In the genomic region with DNA sequence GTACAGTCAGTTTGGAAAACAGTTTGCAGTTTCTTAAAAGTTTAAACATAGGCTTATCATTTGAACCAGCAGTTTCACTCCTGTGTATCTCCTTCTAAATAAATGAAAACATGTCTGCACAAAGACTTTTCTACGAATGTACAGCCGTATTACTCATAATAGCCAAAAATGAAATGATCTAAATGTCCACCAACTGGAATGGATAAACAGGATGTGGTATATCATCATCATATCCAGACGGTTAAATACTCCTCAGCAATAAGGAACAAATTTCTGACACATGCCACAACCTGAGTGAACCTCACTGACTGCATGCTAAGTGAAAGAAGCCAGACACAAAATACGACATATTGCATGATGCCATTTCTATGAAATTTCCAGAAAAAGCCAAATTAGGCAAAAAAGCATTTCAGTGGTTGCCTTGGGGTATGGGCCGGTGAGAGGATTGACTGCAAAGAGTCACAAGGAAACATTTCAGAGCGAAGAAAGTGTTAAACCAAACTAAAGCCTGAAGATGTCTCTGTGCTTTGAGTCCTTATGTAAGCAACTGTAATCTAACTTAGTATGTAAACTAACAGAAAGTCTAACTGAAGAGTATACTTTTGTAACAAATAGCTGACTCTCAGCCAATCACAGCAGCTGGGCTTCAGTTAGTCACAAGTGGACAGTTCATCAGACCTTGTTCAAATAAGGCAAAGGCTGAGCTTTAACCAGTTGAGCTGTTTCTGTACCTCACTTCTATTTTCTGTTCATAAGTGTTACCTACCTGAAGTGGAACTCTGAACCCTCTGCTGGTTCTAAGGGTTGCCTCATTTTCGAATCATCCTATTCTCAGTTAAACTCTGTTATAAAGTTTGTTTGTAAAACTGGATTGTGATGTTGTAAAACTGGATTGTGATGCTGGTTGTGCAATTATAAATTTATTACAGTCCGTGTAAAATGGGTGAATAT, we compare ENCODE assay signal across 1 cellular context.
TF ChIP-seq lines count a peak whose summit lies in the region.

No MANE protein-coding gene starts in this region.

TF ChIP-seq in HepG2, 621 proteins besides CTCF, POLR2A, EP300 and RAD21 (continued from another document and continues in another):
- TF ChIP-seq, protein P1, sequence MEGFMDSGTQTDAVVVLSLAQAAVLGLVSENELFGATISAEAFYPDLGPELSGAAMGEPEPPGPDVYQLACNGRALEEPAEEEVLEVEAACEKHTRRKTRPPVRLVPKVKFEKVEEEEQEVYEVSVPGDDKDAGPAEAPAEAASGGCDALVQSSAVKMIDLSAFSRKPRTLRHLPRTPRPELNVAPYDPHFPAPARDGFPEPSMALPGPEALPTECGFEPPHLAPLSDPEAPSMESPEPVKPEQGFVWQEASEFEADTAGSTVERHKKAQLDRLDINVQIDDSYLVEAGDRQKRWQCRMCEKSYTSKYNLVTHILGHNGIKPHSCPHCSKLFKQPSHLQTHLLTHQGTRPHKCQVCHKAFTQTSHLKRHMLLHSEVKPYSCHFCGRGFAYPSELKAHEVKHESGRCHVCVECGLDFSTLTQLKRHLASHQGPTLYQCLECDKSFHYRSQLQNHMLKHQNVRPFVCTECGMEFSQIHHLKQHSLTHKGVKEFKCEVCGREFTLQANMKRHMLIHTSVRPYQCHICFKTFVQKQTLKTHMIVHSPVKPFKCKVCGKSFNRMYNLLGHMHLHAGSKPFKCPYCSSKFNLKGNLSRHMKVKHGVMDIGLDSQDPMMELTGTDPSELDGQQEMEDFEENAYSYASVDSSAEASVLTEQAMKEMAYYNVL (CRISPR knock-in tag; IDR thresholded peaks at IDR 0.05; ENCODE audit: borderline replicate concordance): no peak
- TF ChIP-seq NCOA1 (CRISPR knock-in tag; IDR thresholded peaks at IDR 0.05) (no peak), ZNF121 (CRISPR knock-in tag; IDR thresholded peaks at IDR 0.05) (no peak), CENPX (CRISPR knock-in tag; IDR thresholded peaks at IDR 0.05) (no peak), RFX1 (IDR thresholded peaks at IDR 0.05) (no peak), MLLT10 (CRISPR knock-in tag; IDR thresholded peaks at IDR 0.05) (no peak), DNMT1 (CRISPR knock-in tag; IDR thresholded peaks at IDR 0.05) (no peak), RBM22 (optimal IDR thresholded peaks at IDR 0.05; ENCODE audit: low read length) (peak; percentile 45), TBX3 (IDR thresholded peaks at IDR 0.05; ENCODE audit: borderline replicate concordance) (no peak), ELF3 (CRISPR knock-in tag; IDR thresholded peaks at IDR 0.05) (peak; percentile 42; the same call in 1 of the 2 replicates), BHLHE40 (IDR thresholded peaks at IDR 0.05; ENCODE audit: low read length) (no peak), MAFG (CRISPR knock-in tag; IDR thresholded peaks at IDR 0.05) (no peak), ZNF331 (CRISPR knock-in tag; IDR thresholded peaks at IDR 0.05) (peak; percentile 71), ZNF317 (CRISPR knock-in tag; IDR thresholded peaks at IDR 0.05) (no peak), ZBTB42 (CRISPR knock-in tag; IDR thresholded peaks at IDR 0.05) (no peak), ZNF253 (CRISPR knock-in tag; IDR thresholded peaks at IDR 0.05; ENCODE audit: borderline replicate concordance) (no peak), RBFOX2 (IDR thresholded peaks at IDR 0.05; ENCODE audit: low read depth, low read length) (no peak), JUN (CRISPR knock-in tag; IDR thresholded peaks at IDR 0.05) (no peak), PHF21A (CRISPR knock-in tag; IDR thresholded peaks at IDR 0.05) (peak; percentile 62), ZFP90 (CRISPR knock-in tag; IDR thresholded peaks at IDR 0.05; ENCODE audit: borderline replicate concordance) (no peak), RELA (CRISPR knock-in tag; IDR thresholded peaks at IDR 0.05) (no peak), ZZZ3 (CRISPR knock-in tag; IDR thresholded peaks at IDR 0.05; ENCODE audit: borderline replicate concordance) (no peak), POGZ (CRISPR knock-in tag; IDR thresholded peaks at IDR 0.05) (peak; percentile 85), STAT5B (CRISPR knock-in tag; IDR thresholded peaks at IDR 0.05) (no peak), HOXA9 (CRISPR knock-in tag; IDR thresholded peaks at IDR 0.05; ENCODE audit: borderline replicate concordance) (no peak), EHMT2 (IDR thresholded peaks at IDR 0.05; ENCODE audit: borderline replicate concordance, low read depth, low read length) (no peak)
- TF ChIP-seq, protein P2, sequence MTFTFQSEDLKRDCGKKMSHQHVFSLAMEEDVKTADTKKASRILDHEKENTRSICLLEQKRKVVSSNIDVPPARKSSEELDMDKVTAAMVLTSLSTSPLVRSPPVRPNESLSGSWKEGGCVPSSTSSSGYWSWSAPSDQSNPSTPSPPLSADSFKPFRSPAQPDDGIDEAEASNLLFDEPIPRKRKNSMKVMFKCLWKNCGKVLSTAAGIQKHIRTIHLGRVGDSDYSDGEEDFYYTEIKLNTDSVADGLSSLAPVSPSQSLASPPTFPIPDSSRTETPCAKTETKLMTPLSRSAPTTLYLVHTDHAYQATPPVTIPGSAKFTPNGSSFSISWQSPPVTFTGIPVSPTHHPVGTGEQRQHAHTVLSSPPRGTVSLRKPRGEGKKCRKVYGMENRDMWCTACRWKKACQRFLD (CRISPR knock-in tag; IDR thresholded peaks at IDR 0.05; ENCODE audit: borderline replicate concordance): no peak
- TF ChIP-seq, protein P3, sequence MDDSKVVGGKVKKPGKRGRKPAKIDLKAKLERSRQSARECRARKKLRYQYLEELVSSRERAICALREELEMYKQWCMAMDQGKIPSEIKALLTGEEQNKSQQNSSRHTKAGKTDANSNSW (CRISPR knock-in tag; IDR thresholded peaks at IDR 0.05; ENCODE audit: borderline replicate concordance): no peak
- TF ChIP-seq, protein P4, sequence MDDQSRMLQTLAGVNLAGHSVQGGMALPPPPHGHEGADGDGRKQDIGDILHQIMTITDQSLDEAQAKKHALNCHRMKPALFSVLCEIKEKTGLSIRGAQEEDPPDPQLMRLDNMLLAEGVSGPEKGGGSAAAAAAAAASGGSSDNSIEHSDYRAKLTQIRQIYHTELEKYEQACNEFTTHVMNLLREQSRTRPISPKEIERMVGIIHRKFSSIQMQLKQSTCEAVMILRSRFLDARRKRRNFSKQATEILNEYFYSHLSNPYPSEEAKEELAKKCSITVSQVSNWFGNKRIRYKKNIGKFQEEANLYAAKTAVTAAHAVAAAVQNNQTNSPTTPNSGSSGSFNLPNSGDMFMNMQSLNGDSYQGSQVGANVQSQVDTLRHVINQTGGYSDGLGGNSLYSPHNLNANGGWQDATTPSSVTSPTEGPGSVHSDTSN (CRISPR knock-in tag; IDR thresholded peaks at IDR 0.05; ENCODE audit: borderline replicate concordance): no peak
- TF ChIP-seq, protein P5, sequence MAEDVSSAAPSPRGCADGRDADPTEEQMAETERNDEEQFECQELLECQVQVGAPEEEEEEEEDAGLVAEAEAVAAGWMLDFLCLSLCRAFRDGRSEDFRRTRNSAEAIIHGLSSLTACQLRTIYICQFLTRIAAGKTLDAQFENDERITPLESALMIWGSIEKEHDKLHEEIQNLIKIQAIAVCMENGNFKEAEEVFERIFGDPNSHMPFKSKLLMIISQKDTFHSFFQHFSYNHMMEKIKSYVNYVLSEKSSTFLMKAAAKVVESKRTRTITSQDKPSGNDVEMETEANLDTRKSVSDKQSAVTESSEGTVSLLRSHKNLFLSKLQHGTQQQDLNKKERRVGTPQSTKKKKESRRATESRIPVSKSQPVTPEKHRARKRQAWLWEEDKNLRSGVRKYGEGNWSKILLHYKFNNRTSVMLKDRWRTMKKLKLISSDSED (CRISPR knock-in tag; IDR thresholded peaks at IDR 0.05): no peak
- TF ChIP-seq, protein P6, sequence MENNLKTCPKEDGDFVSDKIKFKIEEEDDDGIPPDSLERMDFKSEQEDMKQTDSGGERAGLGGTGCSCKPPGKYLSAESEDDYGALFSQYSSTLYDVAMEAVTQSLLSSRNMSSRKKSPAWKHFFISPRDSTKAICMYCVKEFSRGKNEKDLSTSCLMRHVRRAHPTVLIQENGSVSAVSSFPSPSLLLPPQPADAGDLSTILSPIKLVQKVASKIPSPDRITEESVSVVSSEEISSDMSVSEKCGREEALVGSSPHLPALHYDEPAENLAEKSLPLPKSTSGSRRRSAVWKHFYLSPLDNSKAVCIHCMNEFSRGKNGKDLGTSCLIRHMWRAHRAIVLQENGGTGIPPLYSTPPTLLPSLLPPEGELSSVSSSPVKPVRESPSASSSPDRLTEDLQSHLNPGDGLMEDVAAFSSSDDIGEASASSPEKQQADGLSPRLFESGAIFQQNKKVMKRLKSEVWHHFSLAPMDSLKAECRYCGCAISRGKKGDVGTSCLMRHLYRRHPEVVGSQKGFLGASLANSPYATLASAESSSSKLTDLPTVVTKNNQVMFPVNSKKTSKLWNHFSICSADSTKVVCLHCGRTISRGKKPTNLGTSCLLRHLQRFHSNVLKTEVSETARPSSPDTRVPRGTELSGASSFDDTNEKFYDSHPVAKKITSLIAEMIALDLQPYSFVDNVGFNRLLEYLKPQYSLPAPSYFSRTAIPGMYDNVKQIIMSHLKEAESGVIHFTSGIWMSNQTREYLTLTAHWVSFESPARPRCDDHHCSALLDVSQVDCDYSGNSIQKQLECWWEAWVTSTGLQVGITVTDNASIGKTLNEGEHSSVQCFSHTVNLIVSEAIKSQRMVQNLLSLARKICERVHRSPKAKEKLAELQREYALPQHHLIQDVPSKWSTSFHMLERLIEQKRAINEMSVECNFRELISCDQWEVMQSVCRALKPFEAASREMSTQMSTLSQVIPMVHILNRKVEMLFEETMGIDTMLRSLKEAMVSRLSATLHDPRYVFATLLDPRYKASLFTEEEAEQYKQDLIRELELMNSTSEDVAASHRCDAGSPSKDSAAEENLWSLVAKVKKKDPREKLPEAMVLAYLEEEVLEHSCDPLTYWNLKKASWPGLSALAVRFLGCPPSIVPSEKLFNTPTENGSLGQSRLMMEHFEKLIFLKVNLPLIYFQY (CRISPR knock-in tag; IDR thresholded peaks at IDR 0.05; ENCODE audit: borderline replicate concordance): no peak
- TF ChIP-seq, protein P7, sequence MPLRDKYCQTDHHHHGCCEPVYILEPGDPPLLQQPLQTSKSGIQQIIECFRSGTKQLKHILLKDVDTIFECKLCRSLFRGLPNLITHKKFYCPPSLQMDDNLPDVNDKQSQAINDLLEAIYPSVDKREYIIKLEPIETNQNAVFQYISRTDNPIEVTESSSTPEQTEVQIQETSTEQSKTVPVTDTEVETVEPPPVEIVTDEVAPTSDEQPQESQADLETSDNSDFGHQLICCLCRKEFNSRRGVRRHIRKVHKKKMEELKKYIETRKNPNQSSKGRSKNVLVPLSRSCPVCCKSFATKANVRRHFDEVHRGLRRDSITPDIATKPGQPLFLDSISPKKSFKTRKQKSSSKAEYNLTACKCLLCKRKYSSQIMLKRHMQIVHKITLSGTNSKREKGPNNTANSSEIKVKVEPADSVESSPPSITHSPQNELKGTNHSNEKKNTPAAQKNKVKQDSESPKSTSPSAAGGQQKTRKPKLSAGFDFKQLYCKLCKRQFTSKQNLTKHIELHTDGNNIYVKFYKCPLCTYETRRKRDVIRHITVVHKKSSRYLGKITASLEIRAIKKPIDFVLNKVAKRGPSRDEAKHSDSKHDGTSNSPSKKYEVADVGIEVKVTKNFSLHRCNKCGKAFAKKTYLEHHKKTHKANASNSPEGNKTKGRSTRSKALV (CRISPR knock-in tag; IDR thresholded peaks at IDR 0.05): no peak
- TF ChIP-seq, protein P8, sequence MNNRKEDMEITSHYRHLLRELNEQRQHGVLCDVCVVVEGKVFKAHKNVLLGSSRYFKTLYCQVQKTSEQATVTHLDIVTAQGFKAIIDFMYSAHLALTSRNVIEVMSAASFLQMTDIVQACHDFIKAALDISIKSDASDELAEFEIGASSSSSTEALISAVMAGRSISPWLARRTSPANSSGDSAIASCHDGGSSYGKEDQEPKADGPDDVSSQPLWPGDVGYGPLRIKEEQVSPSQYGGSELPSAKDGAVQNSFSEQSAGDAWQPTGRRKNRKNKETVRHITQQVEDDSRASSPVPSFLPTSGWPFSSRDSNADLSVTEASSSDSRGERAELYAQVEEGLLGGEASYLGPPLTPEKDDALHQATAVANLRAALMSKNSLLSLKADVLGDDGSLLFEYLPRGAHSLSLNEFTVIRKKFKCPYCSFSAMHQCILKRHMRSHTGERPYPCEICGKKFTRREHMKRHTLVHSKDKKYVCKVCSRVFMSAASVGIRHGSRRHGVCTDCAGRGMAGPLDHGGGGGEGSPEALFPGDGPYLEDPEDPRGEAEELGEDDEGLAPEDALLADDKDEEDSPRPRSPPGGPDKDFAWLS (CRISPR knock-in tag; IDR thresholded peaks at IDR 0.05; ENCODE audit: borderline replicate concordance): no peak
- TF ChIP-seq, protein P9, sequence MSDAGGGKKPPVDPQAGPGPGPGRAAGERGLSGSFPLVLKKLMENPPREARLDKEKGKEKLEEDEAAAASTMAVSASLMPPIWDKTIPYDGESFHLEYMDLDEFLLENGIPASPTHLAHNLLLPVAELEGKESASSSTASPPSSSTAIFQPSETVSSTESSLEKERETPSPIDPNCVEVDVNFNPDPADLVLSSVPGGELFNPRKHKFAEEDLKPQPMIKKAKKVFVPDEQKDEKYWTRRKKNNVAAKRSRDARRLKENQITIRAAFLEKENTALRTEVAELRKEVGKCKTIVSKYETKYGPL (CRISPR knock-in tag; IDR thresholded peaks at IDR 0.05): no peak
- TF ChIP-seq, protein P10, sequence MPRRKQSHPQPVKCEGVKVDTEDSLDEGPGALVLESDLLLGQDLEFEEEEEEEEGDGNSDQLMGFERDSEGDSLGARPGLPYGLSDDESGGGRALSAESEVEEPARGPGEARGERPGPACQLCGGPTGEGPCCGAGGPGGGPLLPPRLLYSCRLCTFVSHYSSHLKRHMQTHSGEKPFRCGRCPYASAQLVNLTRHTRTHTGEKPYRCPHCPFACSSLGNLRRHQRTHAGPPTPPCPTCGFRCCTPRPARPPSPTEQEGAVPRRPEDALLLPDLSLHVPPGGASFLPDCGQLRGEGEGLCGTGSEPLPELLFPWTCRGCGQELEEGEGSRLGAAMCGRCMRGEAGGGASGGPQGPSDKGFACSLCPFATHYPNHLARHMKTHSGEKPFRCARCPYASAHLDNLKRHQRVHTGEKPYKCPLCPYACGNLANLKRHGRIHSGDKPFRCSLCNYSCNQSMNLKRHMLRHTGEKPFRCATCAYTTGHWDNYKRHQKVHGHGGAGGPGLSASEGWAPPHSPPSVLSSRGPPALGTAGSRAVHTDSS (CRISPR knock-in tag; conservative IDR thresholded peaks at IDR 0.05): no peak
